In the genomic region with DNA sequence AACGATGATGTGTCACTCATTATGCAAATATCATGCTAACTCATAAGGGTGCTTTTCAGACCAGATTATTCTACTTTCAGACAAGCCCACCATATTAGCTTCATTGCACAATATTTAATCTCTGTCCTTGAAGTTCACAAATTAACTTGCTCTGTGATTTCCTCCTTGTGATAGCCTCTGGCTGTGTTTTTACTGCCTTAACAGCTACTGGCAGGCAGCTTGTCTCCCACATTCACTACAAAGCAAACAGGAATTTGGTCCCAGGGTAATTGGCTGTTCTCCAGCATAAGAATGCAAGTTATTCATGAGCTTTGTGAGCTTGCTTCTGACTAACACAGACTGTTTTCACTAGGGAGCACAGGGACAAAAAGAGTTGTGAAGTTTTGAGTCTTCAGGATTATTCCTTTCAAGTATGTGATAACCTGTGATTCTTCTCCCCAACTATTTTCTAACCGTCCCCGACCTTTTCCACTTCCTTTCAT, we compare ENCODE assay signal across 8 cellular contexts.
DNase-seq lines count a peak whose midpoint lies in the region; ATAC-seq and TF ChIP-seq lines count a peak whose summit lies in the region.

No MANE protein-coding gene starts in this region.

- H3K27ac Mint-ChIP-seq in activated CD8-positive, alpha-beta T cell treated with anti-CD3 and anti-CD28 coated beads for 36 hours, result no peak overlapping the region
- H3K27ac Mint-ChIP-seq in activated CD8-positive, alpha-beta T cell treated with anti-CD3 and anti-CD28 coated beads, Interleukin-2, amount 10 ng/mL, durations not matched to agents 7 days and 5 days, result no peak overlapping the region
- H3K27ac Mint-ChIP-seq in activated naive CD4-positive, alpha-beta T cell treated with anti-CD3 and anti-CD28 coated beads, Interleukin-2, amount 50 U/mL, for 72 hours, result no peak overlapping the region
- H3K27ac Mint-ChIP-seq in stimulated activated memory B cell treated with anti-CD40 and anti-IgM and Interleukin-4, amounts not matched to agents 10 μg/mL and 1 μg/mL and 100 μg/mL, for 72 hours, result no peak overlapping the region

- intact Hi-C loops in activated CD8-positive, alpha-beta T cell treated with anti-CD3 and anti-CD28 coated beads for 36 hours (cut with micrococcal nuclease), result no loop called here

- ATAC-seq in activated CD8-positive, alpha-beta T cell treated with anti-CD3 and anti-CD28 coated beads for 36 hours, result peak; percentile 43
- ATAC-seq in activated CD8-positive, alpha-beta T cell treated with anti-CD3 and anti-CD28 coated beads, Interleukin-2, amount 10 ng/mL, durations not matched to agents 7 days and 5 days, result no peak
- ATAC-seq in activated naive CD4-positive, alpha-beta T cell treated with anti-CD3 and anti-CD28 coated beads, Interleukin-2, amount 50 U/mL, for 72 hours, result no peak
- ATAC-seq in stimulated activated memory B cell treated with anti-CD40 and anti-IgM and Interleukin-4, amounts not matched to agents 10 μg/mL and 1 μg/mL and 100 μg/mL, for 72 hours, result no peak

- peak; percentile 62 to 70 for TF ChIP-seq RAD21 in liver (IDR thresholded peaks at IDR 0.05)

- no peak overlapping the region for H3K4me3 Mint-ChIP-seq in activated CD8-positive, alpha-beta T cell treated with anti-CD3 and anti-CD28 coated beads for 36 hours
- no peak overlapping the region for H3K4me3 Mint-ChIP-seq in activated CD8-positive, alpha-beta T cell treated with anti-CD3 and anti-CD28 coated beads, Interleukin-2, amount 10 ng/mL, durations not matched to agents 7 days and 5 days
- H3K4me3 Mint-ChIP-seq in stimulated activated memory B cell treated with anti-CD40 and anti-IgM and Interleukin-4, amounts not matched to agents 10 μg/mL and 1 μg/mL and 100 μg/mL, for 72 hours, result no peak overlapping the region

- DNase-seq in activated CD8-positive, alpha-beta T cell treated with anti-CD3 and anti-CD28 coated beads for 36 hours, result no peak
- DNase-seq in activated CD8-positive, alpha-beta T cell treated with anti-CD3 and anti-CD28 coated beads, Interleukin-2, amount 10 ng/mL, durations not matched to agents 7 days and 5 days, result no peak
- DNase-seq in NCI-H526 treated with DMSO at 0.1 percent for 48 hours (lab: John Stamatoyannopoulos, UW), result peak; percentile 96
- DNase-seq in coronary artery (ENCODE audit: low spot score), result no peak
- DNase-seq in activated naive CD4-positive, alpha-beta T cell treated with anti-CD3 and anti-CD28 coated beads, Interleukin-2, amount 50 U/mL, for 72 hours (ENCODE audit: low spot score in 2 of 2), result no peak
- DNase-seq in SKM-1 (lab: John Stamatoyannopoulos, UW; ENCODE audit: unreplicated experiment), result no peak

- peaks cover 33% of the 10 kb centered on the region for H3K4me1 Mint-ChIP-seq in activated CD8-positive, alpha-beta T cell treated with anti-CD3 and anti-CD28 coated beads for 36 hours (ENCODE audit: low read depth)
- H3K4me1 Mint-ChIP-seq in activated CD8-positive, alpha-beta T cell treated with anti-CD3 and anti-CD28 coated beads, Interleukin-2, amount 10 ng/mL, durations not matched to agents 7 days and 5 days (ENCODE audit: low read depth), result peaks cover 38% of the 10 kb centered on the region
- peaks cover 8% of the 10 kb centered on the region for H3K4me1 Mint-ChIP-seq in stimulated activated memory B cell treated with anti-CD40 and anti-IgM and Interleukin-4, amounts not matched to agents 10 μg/mL and 1 μg/mL and 100 μg/mL, for 72 hours

- H3K36me3 Mint-ChIP-seq in activated CD8-positive, alpha-beta T cell treated with anti-CD3 and anti-CD28 coated beads for 36 hours (ENCODE audit: low read depth), result no peaks in the 10 kb centered on the region
- peaks cover 41% of the 10 kb centered on the region for H3K36me3 Mint-ChIP-seq in activated CD8-positive, alpha-beta T cell treated with anti-CD3 and anti-CD28 coated beads, Interleukin-2, amount 10 ng/mL, durations not matched to agents 7 days and 5 days (ENCODE audit: low read depth)
- peaks cover 0 to 54% of the 10 kb centered on the region in 2 donors for H3K36me3 Mint-ChIP-seq in activated naive CD4-positive, alpha-beta T cell treated with anti-CD3 and anti-CD28 coated beads, Interleukin-2, amount 50 U/mL, for 72 hours
- H3K36me3 Mint-ChIP-seq in stimulated activated memory B cell treated with anti-CD40 and anti-IgM and Interleukin-4, amounts not matched to agents 10 μg/mL and 1 μg/mL and 100 μg/mL, for 72 hours, result no peaks in the 10 kb centered on the region

- peak overlapping the region in 1 of 2 donors; percentile 26 for H3K9ac ChIP-seq in liver (ENCODE audit: low read depth in 1 of 2, low read length in 2 of 2)

- H3K4me1 ChIP-seq in liver (ENCODE audit: control insufficient read depth in 4 of 4, insufficient read depth in 4 of 4, low read length in 3 of 4), result peaks cover 3 to 16% (median 15%) of the 10 kb centered on the region in 4 donors

- CTCF ChIA-PET in activated CD8-positive, alpha-beta T cell treated with anti-CD3 and anti-CD28 coated beads for 36 hours (lab: Charles Lee), result interaction anchor here (0.7 to 2.1 kb wide), 5 partner anchors 11 to 117 kb away, joined by 3 to 4 read pairs (median 4); no protein-coding TSS in a partner anchor
- CTCF ChIA-PET in activated CD8-positive, alpha-beta T cell treated with anti-CD3 and anti-CD28 coated beads, Interleukin-2, amount 10 ng/mL, durations not matched to agents 7 days and 5 days (lab: Charles Lee), result interaction anchor here (0.7 to 2.6 kb wide), 8 partner anchors 9 to 329 kb away, joined by 3 to 14 read pairs (median 4); a partner anchor contains a TSS

- H3K9me3 Mint-ChIP-seq in activated CD8-positive, alpha-beta T cell treated with anti-CD3 and anti-CD28 coated beads for 36 hours, result peaks cover 13% of the 10 kb centered on the region
- H3K9me3 Mint-ChIP-seq in activated CD8-positive, alpha-beta T cell treated with anti-CD3 and anti-CD28 coated beads, Interleukin-2, amount 10 ng/mL, durations not matched to agents 7 days and 5 days (ENCODE audit: insufficient read depth), result peaks cover 26% of the 10 kb centered on the region
- H3K9me3 Mint-ChIP-seq in activated naive CD4-positive, alpha-beta T cell treated with anti-CD3 and anti-CD28 coated beads, Interleukin-2, amount 50 U/mL, for 72 hours, result peaks cover 0 to 27% of the 10 kb centered on the region in 2 donors
- H3K9me3 Mint-ChIP-seq in stimulated activated memory B cell treated with anti-CD40 and anti-IgM and Interleukin-4, amounts not matched to agents 10 μg/mL and 1 μg/mL and 100 μg/mL, for 72 hours, result peaks cover 9% of the 10 kb centered on the region

- no peaks in the 10 kb centered on the region for H3K27me3 Mint-ChIP-seq in activated CD8-positive, alpha-beta T cell treated with anti-CD3 and anti-CD28 coated beads for 36 hours
- H3K27me3 Mint-ChIP-seq in activated CD8-positive, alpha-beta T cell treated with anti-CD3 and anti-CD28 coated beads, Interleukin-2, amount 10 ng/mL, durations not matched to agents 7 days and 5 days (ENCODE audit: low read depth), result no peaks in the 10 kb centered on the region
- H3K27me3 Mint-ChIP-seq in stimulated activated memory B cell treated with anti-CD40 and anti-IgM and Interleukin-4, amounts not matched to agents 10 μg/mL and 1 μg/mL and 100 μg/mL, for 72 hours, result no peaks in the 10 kb centered on the region

- peaks cover 0 to 3% (median 0%) of the 10 kb centered on the region in 4 donors for H3K9me3 ChIP-seq in liver (ENCODE audit: control insufficient read depth in 4 of 4, low read length in 3 of 4)

- POLR2A ChIA-PET in activated CD8-positive, alpha-beta T cell treated with anti-CD3 and anti-CD28 coated beads for 36 hours (lab: Charles Lee), result interaction anchor here (0.7 to 1.2 kb wide), 3 partner anchors 13 to 372 kb away, joined by 3 to 5 read pairs (median 3); a partner anchor contains a TSS
- POLR2A ChIA-PET in activated CD8-positive, alpha-beta T cell treated with anti-CD3 and anti-CD28 coated beads, Interleukin-2, amount 10 ng/mL, durations not matched to agents 7 days and 5 days (lab: Charles Lee), result interaction anchor here (0.7 to 3.1 kb wide), 3 partner anchors 9 to 330 kb away, joined by 3 to 11 read pairs (median 3); no protein-coding TSS in a partner anchor

- H3K27ac ChIP-seq in coronary artery (peak overlapping the region in 1 of 2 donors; percentile 70), liver (ENCODE audit: low read depth in 1 of 2, low read length in 2 of 2) (peak overlapping the region; percentile 42 to 50)

- H3K4me3 ChIP-seq in coronary artery (peak overlapping the region; percentile 39), liver (ENCODE audit: low read depth in 1 of 3, low read length in 3 of 3) (no peak overlapping the region)

- WGBS in liver, result 9% methylated on average over 3 of the region's 3 CpGs

- no peaks in the 10 kb centered on the region for H3K36me3 ChIP-seq in liver (ENCODE audit: control insufficient read depth in 4 of 4, insufficient read depth in 3 of 4, low read depth in 1 of 4, low read length in 3 of 4)

- no peak for TF ChIP-seq CTCF in activated CD8-positive, alpha-beta T cell treated with anti-CD3 and anti-CD28 coated beads for 36 hours (IDR thresholded peaks at IDR 0.05)
- TF ChIP-seq CTCF in coronary artery (IDR thresholded peaks at IDR 0.05) (no peak), liver (IDR thresholded peaks at IDR 0.05; ENCODE audit: low read depth, low read length, missing input control) (no peak)

- no peaks in the 10 kb centered on the region for H3K27me3 ChIP-seq in liver (ENCODE audit: control insufficient read depth in 4 of 4, insufficient read depth in 4 of 4, low read length in 3 of 4)

TF ChIP-seq in liver, 16 proteins besides CTCF, POLR2A, EP300 and RAD21 (continues in another document):
- TF ChIP-seq, protein P1, sequence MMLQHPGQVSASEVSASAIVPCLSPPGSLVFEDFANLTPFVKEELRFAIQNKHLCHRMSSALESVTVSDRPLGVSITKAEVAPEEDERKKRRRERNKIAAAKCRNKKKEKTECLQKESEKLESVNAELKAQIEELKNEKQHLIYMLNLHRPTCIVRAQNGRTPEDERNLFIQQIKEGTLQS (IDR thresholded peaks at IDR 0.05), result no peak
- peak; percentile 79 for TF ChIP-seq HNF4G (IDR thresholded peaks at IDR 0.05)
- TF ChIP-seq RXRA (IDR thresholded peaks at IDR 0.05), result peak; percentile 67 to 82
- peak; percentile 73 for TF ChIP-seq YY1 (IDR thresholded peaks at IDR 0.05)
- no peak for TF ChIP-seq EGR1 (IDR thresholded peaks at IDR 0.05; ENCODE audit: low read depth in 2 of 2)
- peak; percentile 85 for TF ChIP-seq FOXA1 (IDR thresholded peaks at IDR 0.05)
- no peak for TF ChIP-seq GABPA (IDR thresholded peaks at IDR 0.05 in 1 of 2, conservative IDR thresholded peaks at IDR 0.05 in 1 of 2)
